9 cellular contexts compared by ENCODE assay signal in the genomic region with DNA sequence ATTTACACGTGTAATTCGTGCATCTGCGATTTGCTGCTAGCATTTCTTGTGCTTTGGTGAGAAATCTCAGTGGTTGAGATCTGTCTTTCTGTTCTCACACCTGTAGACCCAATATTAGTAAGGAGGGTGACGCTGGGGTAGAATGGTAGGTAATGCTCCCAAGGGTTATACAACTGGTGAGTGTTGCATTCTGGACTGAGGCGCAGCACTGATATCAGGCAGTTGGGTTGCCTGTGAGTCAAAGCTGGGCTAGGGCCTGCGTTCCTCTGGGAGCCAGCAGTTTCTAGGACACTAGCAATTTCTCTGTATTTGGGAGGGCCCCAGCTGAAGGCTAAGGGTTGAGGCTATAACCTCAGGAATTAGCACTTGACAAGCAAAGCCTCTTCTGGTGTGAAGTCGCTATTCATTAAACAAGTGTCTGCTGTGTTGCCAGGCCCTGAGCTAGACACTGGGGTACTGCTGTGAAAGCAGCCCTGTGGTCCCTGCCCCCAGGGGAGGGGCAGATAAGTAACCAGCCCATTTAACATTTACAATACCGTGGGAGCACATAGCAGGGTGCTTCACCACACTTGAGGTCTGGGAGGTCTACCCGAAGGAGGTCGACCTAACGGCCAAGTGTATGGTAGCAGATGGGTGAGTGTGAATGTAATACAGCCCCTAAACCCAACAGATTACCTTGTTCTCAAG. TPM values are rescaled to one million over a fixed set of nuclear protein-coding genes. Genes with fewer than 3 reads are reported as not detected.
A peak's percentile ranks its signal among the peaks of the same experiment; 100 is the strongest.
DNase-seq lines count a peak whose midpoint lies in the region; ATAC-seq, FAIRE-seq and TF ChIP-seq lines count a peak whose summit lies in the region.
"Had no signal": no experiment of that assay in that cellular context is flagged by ENCODE, and none has a peak within 500 bp of the region (broad histone marks: within the 10 kb centered on the region; RNA-seq: fewer than 3 reads in every experiment).

No MANE protein-coding gene starts in this region.

- FAIRE-seq in endothelial cell of umbilical vein (lab: Jason Lieb, UNC): peak; percentile 55

- peaks cover 3% of the 10 kb centered on the region for H3K9me1 ChIP-seq in endothelial cell of umbilical vein (replicated peaks; ENCODE audit: control insufficient read depth, extremely low read depth, insufficient read depth, low read length)

- peak; percentile 62 for ATAC-seq in HG03342 (IDR thresholded peaks at IDR 0.05; ENCODE audit: unreplicated experiment)

- no peaks in the 10 kb centered on the region for H3K9me3 ChIP-seq in endothelial cell of umbilical vein (replicated peaks; ENCODE audit: control insufficient read depth, insufficient read depth, low read length)

- no peak overlapping the region for H2AFZ ChIP-seq in endothelial cell of umbilical vein (ENCODE audit: low read depth, low read length)

- peak overlapping the region; percentile 69 for H3K27ac Mint-ChIP-seq in activated naive CD4-positive, alpha-beta T cell treated with anti-CD3 and anti-CD28 coated beads, Interleukin-2, amount 50 U/mL, for 24 hours
- peak overlapping the region; percentile 5 for H3K27ac Mint-ChIP-seq in type B pancreatic cell

- TF ChIP-seq CTCF in endothelial cell of umbilical vein (IDR thresholded peaks at IDR 0.05; ENCODE audit: extremely low read depth in 1 of 2, insufficient read depth in 1 of 2, low read depth in 1 of 2, low read length in 2 of 2): no peak
- TF ChIP-seq CTCF in type B pancreatic cell (conservative IDR thresholded peaks at IDR 0.05): no peak

- no peaks in the 10 kb centered on the region for H3K36me3 ChIP-seq in endothelial cell of umbilical vein (ENCODE audit: control insufficient read depth in 2 of 2, extremely low read depth in 1 of 2, insufficient read depth in 2 of 2, low read length in 2 of 2)

- peaks cover 7% of the 10 kb centered on the region for H3K4me1 ChIP-seq in endothelial cell of umbilical vein (ENCODE audit: control insufficient read depth, extremely low read depth, insufficient read depth, low read length)

- intact Hi-C loops in endothelial cell of umbilical vein (cut with micrococcal nuclease): no loop called here

- H3K4me3 ChIP-seq in endothelial cell of umbilical vein (replicated peaks in 1 of 3; ENCODE audit: insufficient read depth in 1 of 3, low read depth in 1 of 3, low read length in 3 of 3): no peak overlapping the region

- no peaks in the 10 kb centered on the region for H3K27me3 Mint-ChIP-seq in activated naive CD4-positive, alpha-beta T cell treated with anti-CD3 and anti-CD28 coated beads, Interleukin-2, amount 50 U/mL, for 24 hours
- H3K27me3 Mint-ChIP-seq in type B pancreatic cell: no peaks in the 10 kb centered on the region

- no peak for TF ChIP-seq POLR2A in endothelial cell of umbilical vein (IDR thresholded peaks at IDR 0.05; ENCODE audit: low read depth, low read length)

- dilution Hi-C loops in endothelial cell of umbilical vein (cut with MboI; ENCODE audit: extremely low pct_ligation_motif_present, low sequenced_read_pairs): no loop called here

- CTCF ChIA-PET in endothelial cell of umbilical vein (lab: Charles Lee): interaction anchor here (1.2 to 1.5 kb wide), 2 partner anchors 13 to 133 kb away, joined by 3 to 5 read pairs; no protein-coding TSS in a partner anchor

- peaks cover 10% of the 10 kb centered on the region for H4K20me1 ChIP-seq in endothelial cell of umbilical vein (replicated peaks; ENCODE audit: control insufficient read depth, extremely low read depth, insufficient read depth, low read length)

- H3K4me1 Mint-ChIP-seq in activated naive CD4-positive, alpha-beta T cell treated with anti-CD3 and anti-CD28 coated beads, Interleukin-2, amount 50 U/mL, for 24 hours: peaks cover 94% of the 10 kb centered on the region
- H3K4me1 Mint-ChIP-seq in type B pancreatic cell (ENCODE audit: unreplicated experiment): peaks cover 65% of the 10 kb centered on the region

- no peaks in the 10 kb centered on the region for H3K9me3 Mint-ChIP-seq in activated naive CD4-positive, alpha-beta T cell treated with anti-CD3 and anti-CD28 coated beads, Interleukin-2, amount 50 U/mL, for 24 hours
- H3K9me3 Mint-ChIP-seq in type B pancreatic cell: no peaks in the 10 kb centered on the region

- H3K27ac ChIP-seq in endothelial cell of umbilical vein (ENCODE audit: insufficient read depth, low read depth, low read length): no peak overlapping the region

- H3K36me3 Mint-ChIP-seq in activated naive CD4-positive, alpha-beta T cell treated with anti-CD3 and anti-CD28 coated beads, Interleukin-2, amount 50 U/mL, for 24 hours: peaks cover 2% of the 10 kb centered on the region
- peaks cover 4% of the 10 kb centered on the region for H3K36me3 Mint-ChIP-seq in type B pancreatic cell

- POLR2A ChIA-PET in endothelial cell of umbilical vein (lab: Charles Lee): no interaction called here

- no peak for DNase-seq in activated naive CD4-positive, alpha-beta T cell treated with anti-CD3 and anti-CD28 coated beads, Interleukin-2, amount 50 U/mL, for 16 hours
- DNase-seq in endothelial cell of umbilical vein (ENCODE audit: low read depth, low spot score): no peak
- DNase-seq in type B pancreatic cell (ENCODE audit: extremely low spot score, unreplicated experiment): no peak
- DNase-seq in RPMI8226: no peak
- no peak for DNase-seq in activated CD4-positive, alpha-beta T cell treated with anti-CD3 and anti-CD28 coated beads, Interleukin-2, amount 50 U/mL, for 48 hours
- DNase-seq in SHP77 treated with DMSO at 0.1 percent for 48 hours (lab: John Stamatoyannopoulos, UW): no peak
- DNase-seq: KG1 had no signal

- H3K27me3 ChIP-seq in endothelial cell of umbilical vein (ENCODE audit: control insufficient read depth in 2 of 2, insufficient read depth in 2 of 2, low read length in 2 of 2): no peaks in the 10 kb centered on the region

- no peak overlapping the region for H3K4me3 Mint-ChIP-seq in activated naive CD4-positive, alpha-beta T cell treated with anti-CD3 and anti-CD28 coated beads, Interleukin-2, amount 50 U/mL, for 24 hours
- no peak overlapping the region for H3K4me3 Mint-ChIP-seq in type B pancreatic cell

- H3K9ac ChIP-seq in endothelial cell of umbilical vein (replicated peaks; ENCODE audit: extremely low read depth, insufficient read depth, low read length): no peak overlapping the region

- peaks cover 98% of the 10 kb centered on the region for H3K79me2 ChIP-seq in endothelial cell of umbilical vein (ENCODE audit: control insufficient read depth, insufficient read depth, low read length)

- BruUV-seq in endothelial cell of umbilical vein (replicated peaks; lab: Mats Ljungman, UMichigan): no TSS peak

- H3K4me2 ChIP-seq in endothelial cell of umbilical vein (ENCODE audit: insufficient read depth, low read length): no peak overlapping the region

TF ChIP-seq in endothelial cell of umbilical vein, 7 proteins besides CTCF, POLR2A, EP300 and RAD21:
- no peak for TF ChIP-seq EZH2 (IDR thresholded peaks at IDR 0.05; ENCODE audit: borderline replicate concordance, low read depth, low read length, severe bottlenecking)
- TF ChIP-seq POLR2AphosphoS5 (IDR thresholded peaks at IDR 0.05; ENCODE audit: insufficient read depth, low read depth, low read length): no peak
- no peak for TF ChIP-seq JUN (IDR thresholded peaks at IDR 0.05; ENCODE audit: borderline replicate concordance, insufficient read depth, insufficient read length, low read depth)
- no peak for TF ChIP-seq FOS (IDR thresholded peaks at IDR 0.05; ENCODE audit: borderline replicate concordance, insufficient read depth, low read length)
- TF ChIP-seq MYC (IDR thresholded peaks at IDR 0.05; ENCODE audit: low read depth, low read length): no peak
- no peak for TF ChIP-seq GATA2 (IDR thresholded peaks at IDR 0.05; ENCODE audit: insufficient read depth, insufficient read length, low read depth, low read length)
- TF ChIP-seq, protein P1, sequence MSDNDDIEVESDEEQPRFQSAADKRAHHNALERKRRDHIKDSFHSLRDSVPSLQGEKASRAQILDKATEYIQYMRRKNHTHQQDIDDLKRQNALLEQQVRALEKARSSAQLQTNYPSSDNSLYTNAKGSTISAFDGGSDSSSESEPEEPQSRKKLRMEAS (IDR thresholded peaks at IDR 0.05; ENCODE audit: insufficient read depth, insufficient read length): no peak

RNA-seq across cellular contexts. Expression of a gene that starts 28.7 kb away (rescaled TPM):
- total RNA-seq in endothelial cell of umbilical vein (227 and 252 TPM in 2 replicates), type B pancreatic cell (ENCODE audit: low replicate concordance) (170 and 220 TPM in 2 replicates)
- polyA plus RNA-seq in endothelial cell of umbilical vein: 57.1 and 70.4 TPM in 2 replicates
- polyA plus RNA-seq in endothelial cell of umbilical vein (2011; cell fraction: cytosol; rRNA removed): 74.0 and 83.1 TPM in 2 replicates
- polyA plus RNA-seq in endothelial cell of umbilical vein (2011; cell fraction: nucleus; rRNA removed): 155 and 162 TPM in 2 replicates
- polyA plus RNA-seq in endothelial cell of umbilical vein (2012): 86.8 and 99.9 TPM in 2 replicates
- 120 and 127 TPM in 2 replicates for polyA minus RNA-seq in endothelial cell of umbilical vein
- 87.9 TPM for polyA minus RNA-seq in endothelial cell of umbilical vein (2011; cell fraction: cytosol; rRNA and poly(A)+ RNA removed)
- 92.8 and 116 TPM in 2 replicates for polyA minus RNA-seq in endothelial cell of umbilical vein (2011; cell fraction: nucleus; rRNA and poly(A)+ RNA removed)
